8 cellular contexts compared by ENCODE assay signal in the genomic region with DNA sequence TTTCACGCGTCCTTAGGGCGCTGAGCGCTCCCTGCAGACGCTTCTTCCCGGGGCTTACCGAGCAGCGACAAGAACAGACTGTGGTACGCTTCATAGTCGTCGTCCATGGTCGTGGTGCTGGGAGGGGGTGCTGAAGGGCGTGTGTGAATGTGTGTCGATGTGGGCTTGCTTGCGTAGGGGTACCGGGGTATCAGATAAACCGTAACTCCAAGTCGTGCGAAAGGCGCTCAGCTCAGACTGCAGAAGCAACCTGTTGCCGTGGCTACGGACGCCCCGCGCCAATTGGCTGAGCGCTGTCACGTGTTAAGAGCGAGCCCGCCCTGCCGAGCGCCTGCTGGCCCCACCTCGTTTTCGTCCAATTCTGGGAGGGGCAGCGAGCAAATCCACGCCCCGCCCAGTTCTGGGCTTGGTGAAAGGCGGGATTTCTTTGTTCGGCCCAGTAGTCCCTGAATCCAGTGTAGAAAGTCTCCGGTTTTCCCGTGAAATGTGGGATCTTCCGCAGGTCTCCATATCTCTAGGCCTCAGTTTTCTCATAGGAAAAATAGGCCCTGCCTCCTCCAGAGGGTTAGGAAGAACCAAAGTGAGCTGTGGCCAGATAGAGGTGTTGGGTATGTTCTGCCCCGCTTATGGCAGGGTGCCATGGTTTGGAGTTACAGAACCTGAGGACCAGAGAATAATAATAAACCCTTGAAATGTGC. TPM values are rescaled to one million over a fixed set of nuclear protein-coding genes. Genes with fewer than 3 reads are reported as not detected.
A peak's percentile ranks its signal among the peaks of the same experiment; 100 is the strongest.
DNase-seq lines count a peak whose midpoint lies in the region; ATAC-seq and TF ChIP-seq lines count a peak whose summit lies in the region.

TSS of gene EFCAB12 (minus strand) at position 255 of the 698 bp plus-strand sequence. CDS start at position 107, 148 bp downstream.

- peak within 1 kb of the TSS; percentile 84 for H2AFZ ChIP-seq in GM23248

- peak within 1 kb of the TSS; percentile 85 for H3K4me3 Mint-ChIP-seq in T-helper 17 cell

- H3K9me2 ChIP-seq in GM23248 (ENCODE audit: insufficient read depth), result no peaks in the 10 kb centered on the region

- H3K36me3 Mint-ChIP-seq in T-helper 17 cell (ENCODE audit: low read depth), result no peaks in the 10 kb centered on the region

- H3F3A ChIP-seq in GM23248 (ENCODE audit: insufficient read depth), result peaks cover 33% of the 10 kb centered on the region

- no peaks in the 10 kb centered on the region for H3K4me1 ChIP-seq in GM23248 (ENCODE audit: insufficient read depth)
- H3K4me1 ChIP-seq in tibial nerve, result peaks cover 0 to 16% (median 4%) of the 10 kb centered on the region in 4 donors

- H3K9me3 ChIP-seq in GM23248 (ENCODE audit: low read depth) (no peaks in the 10 kb centered on the region), T-helper 17 cell (ENCODE audit: control insufficient read depth, low read length, poor library complexity, severe bottlenecking) (no peaks in the 10 kb centered on the region), tibial nerve (no peaks in the 10 kb centered on the region)

- 3% methylated on average over 42 of the region's 42 CpGs for WGBS in GM23248 (ENCODE audit: low coverage in 1 of 2, low lambda C conversion rate in 2 of 2, missing lambda C conversion rate in 2 of 2), 2 experiments
- 5 to 7% methylated on average over 11 to 14 of the region's 42 CpGs for WGBS in tibial nerve, 2 donors

- H3K27ac Mint-ChIP-seq in T-helper 17 cell, result peak within 1 kb of the TSS; percentile 83

- H3K36me3 ChIP-seq in GM23248 (ENCODE audit: low read depth), result peaks cover 22% of the 10 kb centered on the region
- peaks cover 0 to 40% (median 0%) of the 10 kb centered on the region in 3 donors for H3K36me3 ChIP-seq in tibial nerve

- DNase-seq in DMS79 treated with DMSO at 0.1 percent for 48 hours (lab: John Stamatoyannopoulos, UW) (peak; percentile 95), GM23248 (peak; percentile 97), MV-4-11 (lab: John Stamatoyannopoulos, UW) (peak; percentile 78), T-helper 17 cell (peak; percentile 85 to 87 (median 86)), amygdala (lab: John Stamatoyannopoulos, UW) (peak; percentile 40 to 99 (median 91)), left cardiac atrium (peak; percentile 97), posterior cingulate gyrus (peak; percentile 96 to 100 (median 99)), tibial nerve (ENCODE audit: low spot score in 2 of 2) (peak; percentile 93 to 96)

- no peaks in the 10 kb centered on the region for H3K79me2 ChIP-seq in GM23248 (ENCODE audit: insufficient read depth)

- intact Hi-C loops in left cardiac atrium (cut with DNase I), result no loop called here
- intact Hi-C loops in posterior cingulate gyrus (cut with DNase I), result no loop called here

- ATAC-seq in T-helper 17 cell (peak; percentile 97), left cardiac atrium (peak; percentile 98)

- peak within 1 kb of the TSS; percentile 57 for H3K9ac ChIP-seq in GM23248

- TF ChIP-seq CTCF in tibial nerve (IDR thresholded peaks at IDR 0.05), result no peak

- H3K27ac ChIP-seq in GM23248 (peak within 1 kb of the TSS; percentile 9; the same call in 1 of the 2 replicates), tibial nerve (peak within 1 kb of the TSS in 3 of 4 donors; percentile 48 to 72 (median 65))

- no peaks in the 10 kb centered on the region for H3K27me3 Mint-ChIP-seq in T-helper 17 cell

- in situ Hi-C loops in GM23248 (cut with MboI), result no loop called here

- no peak for TF ChIP-seq POLR2A in tibial nerve (IDR thresholded peaks at IDR 0.05)

- H3K27me3 ChIP-seq in GM23248 (replicated peaks; ENCODE audit: insufficient read depth), result no peaks in the 10 kb centered on the region
- H3K27me3 ChIP-seq in tibial nerve, result no peaks in the 10 kb centered on the region

- H3K4me2 ChIP-seq in GM23248 (ENCODE audit: unreplicated experiment), result peak within 1 kb of the TSS; percentile 93

- no peaks in the 10 kb centered on the region for H4K20me1 ChIP-seq in GM23248 (ENCODE audit: insufficient read depth)

- H3K4me3 ChIP-seq in GM23248, result peak within 1 kb of the TSS; percentile 82
- H3K4me3 ChIP-seq in tibial nerve, result peak within 1 kb of the TSS; percentile 19 to 55 (median 44)

- TF ChIP-seq EP300 in tibial nerve (IDR thresholded peaks at IDR 0.05), result peak; percentile 24 to 49

- H3K4me1 Mint-ChIP-seq in T-helper 17 cell, result peaks cover 26% of the 10 kb centered on the region

RNA-seq across cellular contexts. Expression of gene EFCAB12, which starts in this region (rescaled TPM):
- not detected in 2 replicates for total RNA-seq in GM23248 (2014; rRNA removed; shearing (Covaris generic))
- not detected in 2 replicates for polyA plus RNA-seq in GM23248 (2016; fragmentation: Nextera tagmentation; extraction: Ambion mirVana)
- 1 to 10 TPM; 2.3 to 5.2 TPM for total RNA-seq in T-helper 17 cell
- under 1 TPM; 0.32 to 0.37 TPM for total RNA-seq in left cardiac atrium
- 1 to 10 TPM in 1 of 4 donors, under 1 TPM in 3; 0.22 to 2.2 (median 0.46) TPM for total RNA-seq in tibial nerve

Comparison
In these comparisons a context has a peak if more than half of its experiments do, and no peak if none do; other contexts are left out.
1. Peak in every context shown above with its lines: DNase-seq, ATAC-seq, H3K4me3 ChIP-seq and H3K27ac ChIP-seq.
2. Peak in DNase-seq, H3K4me3 ChIP-seq, H3K27ac ChIP-seq, H3K9ac ChIP-seq and H3K4me2 ChIP-seq in GM23248; RNA of the gene not detected or under 1 TPM.
3. Peak in DNase-seq and ATAC-seq in left cardiac atrium; RNA of the gene not detected or under 1 TPM.